Comparison of ENCODE assay signal across 1 cellular context in the genomic region with DNA sequence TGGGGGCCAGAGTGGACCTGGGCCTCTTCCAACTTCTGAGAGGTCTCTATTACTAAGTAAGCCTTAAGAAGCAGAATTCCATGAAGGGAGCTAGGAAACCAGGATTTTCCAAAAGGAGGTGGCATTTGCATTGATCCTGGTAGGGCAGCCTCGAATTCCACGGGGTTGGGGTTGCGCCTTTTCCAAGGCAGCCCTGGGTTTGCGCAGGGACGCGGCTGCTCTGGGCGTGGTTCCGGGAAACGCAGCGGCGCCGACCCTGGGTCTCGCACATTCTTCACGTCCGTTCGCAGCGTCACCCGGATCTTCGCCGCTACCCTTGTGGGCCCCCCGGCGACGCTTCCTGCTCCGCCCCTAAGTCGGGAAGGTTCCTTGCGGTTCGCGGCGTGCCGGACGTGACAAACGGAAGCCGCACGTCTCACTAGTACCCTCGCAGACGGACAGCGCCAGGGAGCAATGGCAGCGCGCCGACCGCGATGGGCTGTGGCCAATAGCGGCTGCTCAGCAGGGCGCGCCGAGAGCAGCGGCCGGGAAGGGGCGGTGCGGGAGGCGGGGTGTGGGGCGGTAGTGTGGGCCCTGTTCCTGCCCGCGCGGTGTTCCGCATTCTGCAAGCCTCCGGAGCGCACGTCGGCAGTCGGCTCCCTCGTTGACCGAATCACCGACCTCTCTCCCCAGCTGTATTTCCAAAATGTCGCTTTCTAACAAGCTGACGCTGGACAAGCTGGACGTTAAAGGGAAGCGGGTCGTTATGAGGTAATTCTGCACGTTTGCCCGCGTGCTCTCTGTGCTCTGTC.
A peak's percentile ranks its signal among the peaks of the same experiment; 100 is the strongest.
TF ChIP-seq lines count a peak whose summit lies in the region.

A gene (plus strand): TSS at position 593 of the 791 bp plus-strand sequence. CDS start 93 bp downstream, at position 686.

TF ChIP-seq in K562, 482 proteins besides CTCF, POLR2A, EP300 and RAD21 (continued from another document and continues in another):
- TF ChIP-seq, protein P1, sequence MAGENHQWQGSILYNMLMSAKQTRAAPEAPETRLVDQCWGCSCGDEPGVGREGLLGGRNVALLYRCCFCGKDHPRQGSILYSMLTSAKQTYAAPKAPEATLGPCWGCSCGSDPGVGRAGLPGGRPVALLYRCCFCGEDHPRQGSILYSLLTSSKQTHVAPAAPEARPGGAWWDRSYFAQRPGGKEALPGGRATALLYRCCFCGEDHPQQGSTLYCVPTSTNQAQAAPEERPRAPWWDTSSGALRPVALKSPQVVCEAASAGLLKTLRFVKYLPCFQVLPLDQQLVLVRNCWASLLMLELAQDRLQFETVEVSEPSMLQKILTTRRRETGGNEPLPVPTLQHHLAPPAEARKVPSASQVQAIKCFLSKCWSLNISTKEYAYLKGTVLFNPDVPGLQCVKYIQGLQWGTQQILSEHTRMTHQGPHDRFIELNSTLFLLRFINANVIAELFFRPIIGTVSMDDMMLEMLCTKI (IDR thresholded peaks at IDR 0.05; ENCODE audit: partially characterized antibody) = no peak
- no peak for TF ChIP-seq ZBTB8A (IDR thresholded peaks at IDR 0.05; ENCODE audit: partially characterized antibody)
- TF ChIP-seq, protein P2, sequence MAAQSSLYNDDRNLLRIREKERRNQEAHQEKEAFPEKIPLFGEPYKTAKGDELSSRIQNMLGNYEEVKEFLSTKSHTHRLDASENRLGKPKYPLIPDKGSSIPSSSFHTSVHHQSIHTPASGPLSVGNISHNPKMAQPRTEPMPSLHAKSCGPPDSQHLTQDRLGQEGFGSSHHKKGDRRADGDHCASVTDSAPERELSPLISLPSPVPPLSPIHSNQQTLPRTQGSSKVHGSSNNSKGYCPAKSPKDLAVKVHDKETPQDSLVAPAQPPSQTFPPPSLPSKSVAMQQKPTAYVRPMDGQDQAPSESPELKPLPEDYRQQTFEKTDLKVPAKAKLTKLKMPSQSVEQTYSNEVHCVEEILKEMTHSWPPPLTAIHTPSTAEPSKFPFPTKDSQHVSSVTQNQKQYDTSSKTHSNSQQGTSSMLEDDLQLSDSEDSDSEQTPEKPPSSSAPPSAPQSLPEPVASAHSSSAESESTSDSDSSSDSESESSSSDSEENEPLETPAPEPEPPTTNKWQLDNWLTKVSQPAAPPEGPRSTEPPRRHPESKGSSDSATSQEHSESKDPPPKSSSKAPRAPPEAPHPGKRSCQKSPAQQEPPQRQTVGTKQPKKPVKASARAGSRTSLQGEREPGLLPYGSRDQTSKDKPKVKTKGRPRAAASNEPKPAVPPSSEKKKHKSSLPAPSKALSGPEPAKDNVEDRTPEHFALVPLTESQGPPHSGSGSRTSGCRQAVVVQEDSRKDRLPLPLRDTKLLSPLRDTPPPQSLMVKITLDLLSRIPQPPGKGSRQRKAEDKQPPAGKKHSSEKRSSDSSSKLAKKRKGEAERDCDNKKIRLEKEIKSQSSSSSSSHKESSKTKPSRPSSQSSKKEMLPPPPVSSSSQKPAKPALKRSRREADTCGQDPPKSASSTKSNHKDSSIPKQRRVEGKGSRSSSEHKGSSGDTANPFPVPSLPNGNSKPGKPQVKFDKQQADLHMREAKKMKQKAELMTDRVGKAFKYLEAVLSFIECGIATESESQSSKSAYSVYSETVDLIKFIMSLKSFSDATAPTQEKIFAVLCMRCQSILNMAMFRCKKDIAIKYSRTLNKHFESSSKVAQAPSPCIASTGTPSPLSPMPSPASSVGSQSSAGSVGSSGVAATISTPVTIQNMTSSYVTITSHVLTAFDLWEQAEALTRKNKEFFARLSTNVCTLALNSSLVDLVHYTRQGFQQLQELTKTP (IDR thresholded peaks at IDR 0.05; ENCODE audit: low read depth in 1 of 2, partially characterized antibody in 2 of 2) = no peak
- no peak for TF ChIP-seq PRPF4 (IDR thresholded peaks at IDR 0.05; ENCODE audit: insufficient read depth, low read depth, low read length, poor library complexity, severe bottlenecking)
- no peak for TF ChIP-seq ZNF197 (CRISPR knock-in tag; IDR thresholded peaks at IDR 0.05; ENCODE audit: low read depth)
- TF ChIP-seq STAG1 (CRISPR knock-in tag; IDR thresholded peaks at IDR 0.05; ENCODE audit: borderline replicate concordance) = no peak
- TF ChIP-seq ZFP36 (IDR thresholded peaks at IDR 0.05; ENCODE audit: low read depth, low read length, partially characterized antibody) = no peak
- TF ChIP-seq PTRF (tag; IDR thresholded peaks at IDR 0.05) = no peak
- no peak for TF ChIP-seq JUN (IDR thresholded peaks at IDR 0.05; ENCODE audit: borderline replicate concordance, low read depth, low read length)
- no peak for TF ChIP-seq JUN (CRISPR knock-in tag; IDR thresholded peaks at IDR 0.05; ENCODE audit: borderline replicate concordance)
- no peak for TF ChIP-seq ZNF121 (CRISPR knock-in tag; conservative IDR thresholded peaks at IDR 0.05)
- no peak for TF ChIP-seq ZNF764 (CRISPR knock-in tag; IDR thresholded peaks at IDR 0.05; ENCODE audit: low read depth)
- TF ChIP-seq MAZ (CRISPR knock-in tag; conservative IDR thresholded peaks at IDR 0.05 in 1 of 2, IDR thresholded peaks at IDR 0.05 in 1 of 2) = peak; percentile 60 to 76; a peak in 3 of 4 replicates
- no peak for TF ChIP-seq SIN3B (IDR thresholded peaks at IDR 0.05; ENCODE audit: low read depth)
- no peak for TF ChIP-seq ILF3 (IDR thresholded peaks at IDR 0.05; ENCODE audit: borderline replicate concordance)
- TF ChIP-seq PHF21A (IDR thresholded peaks at IDR 0.05; ENCODE audit: borderline replicate concordance, low read depth) = no peak
- TF ChIP-seq BACH1 (tag; IDR thresholded peaks at IDR 0.05) = no peak
- peak; percentile 66 for TF ChIP-seq HCFC1 (IDR thresholded peaks at IDR 0.05; ENCODE audit: low read depth, low read length)
- TF ChIP-seq TAF9B (IDR thresholded peaks at IDR 0.05; ENCODE audit: partially characterized antibody) = peak; percentile 55
- TF ChIP-seq, protein P3, sequence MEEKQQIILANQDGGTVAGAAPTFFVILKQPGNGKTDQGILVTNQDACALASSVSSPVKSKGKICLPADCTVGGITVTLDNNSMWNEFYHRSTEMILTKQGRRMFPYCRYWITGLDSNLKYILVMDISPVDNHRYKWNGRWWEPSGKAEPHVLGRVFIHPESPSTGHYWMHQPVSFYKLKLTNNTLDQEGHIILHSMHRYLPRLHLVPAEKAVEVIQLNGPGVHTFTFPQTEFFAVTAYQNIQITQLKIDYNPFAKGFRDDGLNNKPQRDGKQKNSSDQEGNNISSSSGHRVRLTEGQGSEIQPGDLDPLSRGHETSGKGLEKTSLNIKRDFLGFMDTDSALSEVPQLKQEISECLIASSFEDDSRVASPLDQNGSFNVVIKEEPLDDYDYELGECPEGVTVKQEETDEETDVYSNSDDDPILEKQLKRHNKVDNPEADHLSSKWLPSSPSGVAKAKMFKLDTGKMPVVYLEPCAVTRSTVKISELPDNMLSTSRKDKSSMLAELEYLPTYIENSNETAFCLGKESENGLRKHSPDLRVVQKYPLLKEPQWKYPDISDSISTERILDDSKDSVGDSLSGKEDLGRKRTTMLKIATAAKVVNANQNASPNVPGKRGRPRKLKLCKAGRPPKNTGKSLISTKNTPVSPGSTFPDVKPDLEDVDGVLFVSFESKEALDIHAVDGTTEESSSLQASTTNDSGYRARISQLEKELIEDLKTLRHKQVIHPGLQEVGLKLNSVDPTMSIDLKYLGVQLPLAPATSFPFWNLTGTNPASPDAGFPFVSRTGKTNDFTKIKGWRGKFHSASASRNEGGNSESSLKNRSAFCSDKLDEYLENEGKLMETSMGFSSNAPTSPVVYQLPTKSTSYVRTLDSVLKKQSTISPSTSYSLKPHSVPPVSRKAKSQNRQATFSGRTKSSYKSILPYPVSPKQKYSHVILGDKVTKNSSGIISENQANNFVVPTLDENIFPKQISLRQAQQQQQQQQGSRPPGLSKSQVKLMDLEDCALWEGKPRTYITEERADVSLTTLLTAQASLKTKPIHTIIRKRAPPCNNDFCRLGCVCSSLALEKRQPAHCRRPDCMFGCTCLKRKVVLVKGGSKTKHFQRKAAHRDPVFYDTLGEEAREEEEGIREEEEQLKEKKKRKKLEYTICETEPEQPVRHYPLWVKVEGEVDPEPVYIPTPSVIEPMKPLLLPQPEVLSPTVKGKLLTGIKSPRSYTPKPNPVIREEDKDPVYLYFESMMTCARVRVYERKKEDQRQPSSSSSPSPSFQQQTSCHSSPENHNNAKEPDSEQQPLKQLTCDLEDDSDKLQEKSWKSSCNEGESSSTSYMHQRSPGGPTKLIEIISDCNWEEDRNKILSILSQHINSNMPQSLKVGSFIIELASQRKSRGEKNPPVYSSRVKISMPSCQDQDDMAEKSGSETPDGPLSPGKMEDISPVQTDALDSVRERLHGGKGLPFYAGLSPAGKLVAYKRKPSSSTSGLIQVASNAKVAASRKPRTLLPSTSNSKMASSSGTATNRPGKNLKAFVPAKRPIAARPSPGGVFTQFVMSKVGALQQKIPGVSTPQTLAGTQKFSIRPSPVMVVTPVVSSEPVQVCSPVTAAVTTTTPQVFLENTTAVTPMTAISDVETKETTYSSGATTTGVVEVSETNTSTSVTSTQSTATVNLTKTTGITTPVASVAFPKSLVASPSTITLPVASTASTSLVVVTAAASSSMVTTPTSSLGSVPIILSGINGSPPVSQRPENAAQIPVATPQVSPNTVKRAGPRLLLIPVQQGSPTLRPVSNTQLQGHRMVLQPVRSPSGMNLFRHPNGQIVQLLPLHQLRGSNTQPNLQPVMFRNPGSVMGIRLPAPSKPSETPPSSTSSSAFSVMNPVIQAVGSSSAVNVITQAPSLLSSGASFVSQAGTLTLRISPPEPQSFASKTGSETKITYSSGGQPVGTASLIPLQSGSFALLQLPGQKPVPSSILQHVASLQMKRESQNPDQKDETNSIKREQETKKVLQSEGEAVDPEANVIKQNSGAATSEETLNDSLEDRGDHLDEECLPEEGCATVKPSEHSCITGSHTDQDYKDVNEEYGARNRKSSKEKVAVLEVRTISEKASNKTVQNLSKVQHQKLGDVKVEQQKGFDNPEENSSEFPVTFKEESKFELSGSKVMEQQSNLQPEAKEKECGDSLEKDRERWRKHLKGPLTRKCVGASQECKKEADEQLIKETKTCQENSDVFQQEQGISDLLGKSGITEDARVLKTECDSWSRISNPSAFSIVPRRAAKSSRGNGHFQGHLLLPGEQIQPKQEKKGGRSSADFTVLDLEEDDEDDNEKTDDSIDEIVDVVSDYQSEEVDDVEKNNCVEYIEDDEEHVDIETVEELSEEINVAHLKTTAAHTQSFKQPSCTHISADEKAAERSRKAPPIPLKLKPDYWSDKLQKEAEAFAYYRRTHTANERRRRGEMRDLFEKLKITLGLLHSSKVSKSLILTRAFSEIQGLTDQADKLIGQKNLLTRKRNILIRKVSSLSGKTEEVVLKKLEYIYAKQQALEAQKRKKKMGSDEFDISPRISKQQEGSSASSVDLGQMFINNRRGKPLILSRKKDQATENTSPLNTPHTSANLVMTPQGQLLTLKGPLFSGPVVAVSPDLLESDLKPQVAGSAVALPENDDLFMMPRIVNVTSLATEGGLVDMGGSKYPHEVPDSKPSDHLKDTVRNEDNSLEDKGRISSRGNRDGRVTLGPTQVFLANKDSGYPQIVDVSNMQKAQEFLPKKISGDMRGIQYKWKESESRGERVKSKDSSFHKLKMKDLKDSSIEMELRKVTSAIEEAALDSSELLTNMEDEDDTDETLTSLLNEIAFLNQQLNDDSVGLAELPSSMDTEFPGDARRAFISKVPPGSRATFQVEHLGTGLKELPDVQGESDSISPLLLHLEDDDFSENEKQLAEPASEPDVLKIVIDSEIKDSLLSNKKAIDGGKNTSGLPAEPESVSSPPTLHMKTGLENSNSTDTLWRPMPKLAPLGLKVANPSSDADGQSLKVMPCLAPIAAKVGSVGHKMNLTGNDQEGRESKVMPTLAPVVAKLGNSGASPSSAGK (IDR thresholded peaks at IDR 0.05) = peak; percentile 74
- TF ChIP-seq, protein P4, sequence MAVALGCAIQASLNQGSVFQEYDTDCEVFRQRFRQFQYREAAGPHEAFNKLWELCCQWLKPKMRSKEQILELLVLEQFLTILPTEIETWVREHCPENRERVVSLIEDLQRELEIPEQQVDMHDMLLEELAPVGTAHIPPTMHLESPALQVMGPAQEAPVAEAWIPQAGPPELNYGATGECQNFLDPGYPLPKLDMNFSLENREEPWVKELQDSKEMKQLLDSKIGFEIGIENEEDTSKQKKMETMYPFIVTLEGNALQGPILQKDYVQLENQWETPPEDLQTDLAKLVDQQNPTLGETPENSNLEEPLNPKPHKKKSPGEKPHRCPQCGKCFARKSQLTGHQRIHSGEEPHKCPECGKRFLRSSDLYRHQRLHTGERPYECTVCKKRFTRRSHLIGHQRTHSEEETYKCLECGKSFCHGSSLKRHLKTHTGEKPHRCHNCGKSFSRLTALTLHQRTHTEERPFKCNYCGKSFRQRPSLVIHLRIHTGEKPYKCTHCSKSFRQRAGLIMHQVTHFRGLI (CRISPR knock-in tag; IDR thresholded peaks at IDR 0.05) = no peak
- TF ChIP-seq ZNF589 (CRISPR knock-in tag; IDR thresholded peaks at IDR 0.05; ENCODE audit: low read depth) = no peak
- no peak for TF ChIP-seq FOXA1 (IDR thresholded peaks at IDR 0.05; ENCODE audit: borderline replicate concordance)
- no peak for TF ChIP-seq LCOR (CRISPR knock-in tag; IDR thresholded peaks at IDR 0.05)
- no peak for TF ChIP-seq NFXL1 (CRISPR knock-in tag; IDR thresholded peaks at IDR 0.05)
- TF ChIP-seq ZNF444 (CRISPR knock-in tag; IDR thresholded peaks at IDR 0.05) = no peak
- no peak for TF ChIP-seq BRCA1 (IDR thresholded peaks at IDR 0.05)
- no peak for TF ChIP-seq BRCA1 (CRISPR knock-in tag; IDR thresholded peaks at IDR 0.05)
- peak; percentile 36; the same call in 1 of the 2 replicates for TF ChIP-seq NCOR1 (IDR thresholded peaks at IDR 0.05)
- no peak for TF ChIP-seq CEBPB (tag; IDR thresholded peaks at IDR 0.05)
- no peak for TF ChIP-seq ZKSCAN3 (CRISPR knock-in tag; IDR thresholded peaks at IDR 0.05)
- TF ChIP-seq YY1 (IDR thresholded peaks at IDR 0.05; ENCODE audit: borderline replicate concordance in 1 of 3, control insufficient read depth in 1 of 3, extremely low read depth in 1 of 3, insufficient read depth in 3 of 3, insufficient read length in 1 of 3, insufficient replicate concordance in 2 of 3, low read depth in 1 of 3, low read length in 2 of 3) = peak in 1 of 3 experiments; percentile 28
- no peak for TF ChIP-seq DDX20 (tag; IDR thresholded peaks at IDR 0.05; ENCODE audit: low read depth)
- TF ChIP-seq CHD4 (IDR thresholded peaks at IDR 0.05; ENCODE audit: insufficient read depth, insufficient replicate concordance, low read depth, low read length, poor library complexity, severe bottlenecking) = no peak
- TF ChIP-seq ZNF778 (CRISPR knock-in tag; IDR thresholded peaks at IDR 0.05) = no peak
- peak; percentile 60 for TF ChIP-seq SMAD4 (CRISPR knock-in tag; conservative IDR thresholded peaks at IDR 0.05)
- peak; percentile 77 for TF ChIP-seq CHD1 (IDR thresholded peaks at IDR 0.05; ENCODE audit: low read length)
- TF ChIP-seq, protein P5, sequence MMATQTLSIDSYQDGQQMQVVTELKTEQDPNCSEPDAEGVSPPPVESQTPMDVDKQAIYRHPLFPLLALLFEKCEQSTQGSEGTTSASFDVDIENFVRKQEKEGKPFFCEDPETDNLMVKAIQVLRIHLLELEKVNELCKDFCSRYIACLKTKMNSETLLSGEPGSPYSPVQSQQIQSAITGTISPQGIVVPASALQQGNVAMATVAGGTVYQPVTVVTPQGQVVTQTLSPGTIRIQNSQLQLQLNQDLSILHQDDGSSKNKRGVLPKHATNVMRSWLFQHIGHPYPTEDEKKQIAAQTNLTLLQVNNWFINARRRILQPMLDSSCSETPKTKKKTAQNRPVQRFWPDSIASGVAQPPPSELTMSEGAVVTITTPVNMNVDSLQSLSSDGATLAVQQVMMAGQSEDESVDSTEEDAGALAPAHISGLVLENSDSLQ (IDR thresholded peaks at IDR 0.05) = peak; percentile 99
- TF ChIP-seq, protein P6, sequence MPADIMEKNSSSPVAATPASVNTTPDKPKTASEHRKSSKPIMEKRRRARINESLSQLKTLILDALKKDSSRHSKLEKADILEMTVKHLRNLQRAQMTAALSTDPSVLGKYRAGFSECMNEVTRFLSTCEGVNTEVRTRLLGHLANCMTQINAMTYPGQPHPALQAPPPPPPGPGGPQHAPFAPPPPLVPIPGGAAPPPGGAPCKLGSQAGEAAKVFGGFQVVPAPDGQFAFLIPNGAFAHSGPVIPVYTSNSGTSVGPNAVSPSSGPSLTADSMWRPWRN (IDR thresholded peaks at IDR 0.05; ENCODE audit: low read depth) = no peak
- TF ChIP-seq TCF7 (IDR thresholded peaks at IDR 0.05; ENCODE audit: borderline replicate concordance) = no peak
- peak; percentile 92 for TF ChIP-seq TBP (optimal IDR thresholded peaks at IDR 0.05; ENCODE audit: low read depth, low read length)
